In genomic region chr4:48244665-48245064, GRCh38 we compare ENCODE assay signal across 22 cellular contexts.
"Had no signal": no experiment of that assay in that cellular context is flagged by ENCODE, and none has a peak within 500 bp of the region (broad histone marks: within the 10 kb centered on the region; RNA-seq: fewer than 3 reads in every experiment).

No MANE protein-coding gene starts in this region.

- H3K36me3 ChIP-seq: esophagus squamous epithelium, gastrocnemius medialis, heart right ventricle, left lung, lower lobe of right lung had no signal

- ATAC-seq: esophagus mucosa; gastrocnemius medialis; heart right ventricle; left cardiac atrium; left lung; left ventricle myocardium superior; lower lobe of right lung; mucosa of descending colon; naive thymus-derived CD8-positive, alpha-beta T cell had no signal

- H3K27me3 ChIP-seq: dorsolateral prefrontal cortex, esophagus squamous epithelium, gastrocnemius medialis, heart right ventricle, left lung had no signal

- DNase-seq: dermis blood vessel endothelial cell; dorsolateral prefrontal cortex; effector CD4-positive, alpha-beta T cell; effector memory CD4-positive, alpha-beta T cell; esophagus squamous epithelium; foreskin fibroblast; foreskin melanocyte; gastrocnemius medialis; glutamatergic neuron; head of caudate nucleus; heart right ventricle; hippocampal formation; left cardiac atrium; left lung; left ventricle myocardium superior; lower lobe of right lung; mesenchymal stem cell; mucosa of descending colon; naive B cell; naive thymus-derived CD8-positive, alpha-beta T cell had no signal

- H3K4me3 ChIP-seq: coronary artery, dorsolateral prefrontal cortex, esophagus squamous epithelium, gastrocnemius medialis, heart right ventricle, left lung, lower lobe of right lung, mucosa of descending colon had no signal

- H3K9me3 ChIP-seq: esophagus squamous epithelium, gastrocnemius medialis, left lung, lower lobe of right lung, mucosa of descending colon had no signal

- H3K4me1 ChIP-seq: left lung, lower lobe of right lung had no signal
